Comparison of ENCODE assay signal across 8 cellular contexts in the genomic region with DNA sequence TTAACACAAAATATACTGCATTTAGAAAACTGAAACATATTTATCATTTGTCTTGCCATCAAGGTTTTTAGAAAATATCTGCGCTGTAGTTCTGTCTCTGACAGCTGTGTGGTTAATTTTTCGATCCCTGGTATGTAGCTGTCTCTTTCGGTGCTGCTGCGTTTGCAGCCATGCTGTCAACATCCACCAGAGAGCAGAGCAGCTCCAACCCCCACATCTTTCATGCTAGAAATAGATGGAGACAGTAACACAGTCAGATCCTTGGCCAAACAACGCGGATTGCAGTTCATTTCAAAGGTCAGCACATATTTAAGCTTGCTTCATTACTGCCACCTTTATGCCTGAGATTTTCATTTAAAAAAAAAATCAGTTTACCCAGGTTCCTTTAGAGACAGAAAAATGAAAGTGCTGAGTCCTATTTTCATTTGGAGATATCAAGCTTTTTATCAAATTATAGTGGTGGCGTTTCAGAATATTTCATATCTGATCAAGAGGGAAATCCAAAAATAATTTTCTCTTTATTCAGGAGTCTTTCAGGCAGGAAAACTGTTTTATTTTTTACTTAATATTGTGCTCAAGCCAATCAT.
DNase-seq lines count a peak whose midpoint lies in the region; ATAC-seq, FAIRE-seq and TF ChIP-seq lines count a peak whose summit lies in the region.

No MANE protein-coding gene starts in this region.

- H3K27me3 ChIP-seq in BJ (ENCODE audit: control insufficient read depth, insufficient read depth, low read length): no peaks in the 10 kb centered on the region
- no peaks in the 10 kb centered on the region for H3K27me3 ChIP-seq in GM23248 (replicated peaks; ENCODE audit: insufficient read depth)
- no peaks in the 10 kb centered on the region for H3K27me3 ChIP-seq in bronchial epithelial cell (ENCODE audit: control insufficient read depth, insufficient read depth, low read length)

- DNase-seq in BJ (ENCODE audit: low read depth) (no peak), GM23248 (peak; percentile 57), NCI-H2227 (lab: John Stamatoyannopoulos, UW; ENCODE audit: unreplicated experiment) (peak; percentile 59), bronchial epithelial cell (ENCODE audit: low read depth) (peak; percentile 21), myocyte (ENCODE audit: low read depth) (peak; percentile 39), DMS79 treated with DMSO at 0.1 percent for 48 hours (lab: John Stamatoyannopoulos, UW) (no peak), NK-92 (lab: John Stamatoyannopoulos, UW; ENCODE audit: unreplicated experiment) (no peak)

- peak overlapping the region; percentile 54 for H2AFZ ChIP-seq in GM23248

- no peaks in the 10 kb centered on the region for H3K9me2 ChIP-seq in GM23248 (ENCODE audit: insufficient read depth)

- no peaks in the 10 kb centered on the region for H3K9me3 ChIP-seq in GM23248 (ENCODE audit: low read depth)

- H3F3A ChIP-seq in GM23248 (ENCODE audit: insufficient read depth): no peaks in the 10 kb centered on the region

- 16 to 21% methylated on average over 7 of the region's 7 CpGs for WGBS in GM23248 (ENCODE audit: low coverage in 1 of 2, low lambda C conversion rate in 2 of 2, missing lambda C conversion rate in 2 of 2), 2 experiments

- no peaks in the 10 kb centered on the region for H3K79me2 ChIP-seq in GM23248 (ENCODE audit: insufficient read depth)

- no peak for FAIRE-seq in bronchial epithelial cell (lab: Jason Lieb, UNC)

- H3K9ac ChIP-seq in GM23248: no peak overlapping the region

- peak; percentile 47 for TF ChIP-seq CTCF in BJ (IDR thresholded peaks at IDR 0.05; ENCODE audit: insufficient read depth, low read depth, low read length)
- TF ChIP-seq CTCF in bronchial epithelial cell (IDR thresholded peaks at IDR 0.05; ENCODE audit: insufficient read depth, low read length, severe bottlenecking): peak; percentile 38

- H4K20me1 ChIP-seq in GM23248 (ENCODE audit: insufficient read depth): no peaks in the 10 kb centered on the region

- CTCF ChIA-PET in BJ (lab: Yijun Ruan, JAX): interaction anchor here (0.5 to 1.2 kb wide), 4 partner anchors 8 to 1800 kb away, joined by 3 read pairs; no protein-coding TSS in a partner anchor

- in situ Hi-C loops in GM23248 (cut with MboI): no loop called here

- peak overlapping the region; percentile 85 for H3K4me2 ChIP-seq in GM23248 (ENCODE audit: unreplicated experiment)

- no peak for ATAC-seq in GM18517 (IDR thresholded peaks at IDR 0.05; ENCODE audit: unreplicated experiment)

- H3K27ac ChIP-seq in GM23248: no peak overlapping the region

- POLR2A ChIA-PET in BJ (lab: Charles Lee): no interaction called here

- no peak overlapping the region for H3K4me3 ChIP-seq in BJ (ENCODE audit: low read depth, low read length)
- peak overlapping the region; percentile 36; the same call in 1 of the 2 replicates for H3K4me3 ChIP-seq in GM23248
- no peak overlapping the region for H3K4me3 ChIP-seq in bronchial epithelial cell (ENCODE audit: low read depth, low read length)

- H3K4me1 ChIP-seq in GM23248 (ENCODE audit: insufficient read depth): no peaks in the 10 kb centered on the region

- H3K36me3 ChIP-seq in BJ (ENCODE audit: control insufficient read depth, insufficient read depth, low read length): no peaks in the 10 kb centered on the region
- H3K36me3 ChIP-seq in GM23248 (ENCODE audit: low read depth): no peaks in the 10 kb centered on the region
- no peaks in the 10 kb centered on the region for H3K36me3 ChIP-seq in bronchial epithelial cell (ENCODE audit: control insufficient read depth, insufficient read depth, low read length)

Comparison
In these comparisons a context has a peak if more than half of its experiments do, and no peak if none do; other contexts are left out.
1. DNase-seq: peak in GM23248 (single experiment), NCI-H2227 (single experiment), bronchial epithelial cell (single experiment) and myocyte (single experiment); none in BJ (single experiment), DMS79 treated with DMSO at 0.1 percent for 48 hours (single experiment) and NK-92 (single experiment).